Comparison of ENCODE assay signal across 16 cellular contexts in genomic region chr14:65433157-65433556, GRCh38. TPM values are rescaled to one million over a fixed set of nuclear protein-coding genes. Genes with fewer than 3 reads are reported as not detected.
DNase-seq lines count a peak whose midpoint lies in the region; ATAC-seq, FAIRE-seq and TF ChIP-seq lines count a peak whose summit lies in the region.
"Had no signal": no experiment of that assay in that cellular context is flagged by ENCODE, and none has a peak within 500 bp of the region (broad histone marks: within the 10 kb centered on the region; RNA-seq: fewer than 3 reads in every experiment).

No MANE protein-coding gene starts in this region.

- BruUV-seq in K562 (replicated peaks; lab: Mats Ljungman, UMichigan), result no TSS peak

- H3K4me1 ChIP-seq in K562 (replicated peaks in 1 of 2; ENCODE audit: control insufficient read depth in 2 of 2, insufficient read depth in 2 of 2, low read length in 2 of 2) (peaks cover 6 to 37% of the 10 kb centered on the region in 2 experiments; a peak in 4 of 5 replicates), smooth muscle cell (ENCODE audit: low read depth) (peaks cover 30% of the 10 kb centered on the region), breast epithelium (peaks cover 0 to 3% of the 10 kb centered on the region in 2 donors)

- H3K4me2 ChIP-seq in K562 (ENCODE audit: insufficient read depth, low read length) (peak overlapping the region; percentile 51; the same call in 1 of the 2 replicates), smooth muscle cell (peak overlapping the region; percentile 48)

- no peaks in the 10 kb centered on the region for H3K9me1 ChIP-seq in K562 (ENCODE audit: control insufficient read depth, insufficient read depth, low read length)

- H3F3A ChIP-seq in smooth muscle cell (ENCODE audit: low read depth), result peaks cover 14% of the 10 kb centered on the region

- TF ChIP-seq POLR2A in K562 (conservative IDR thresholded peaks at IDR 0.05) (no peak), breast epithelium (IDR thresholded peaks at IDR 0.05) (no peak)

- DNase-seq in activated CD8-positive, alpha-beta memory T cell treated with anti-CD3 and anti-CD28 coated beads, Interleukin-2, amount 10 ng/mL, durations not matched to agents 7 days and 5 days, result no peak
- no peak for DNase-seq in activated CD8-positive, alpha-beta memory T cell treated with anti-CD3 and anti-CD28 coated beads for 24 hours
- DNase-seq in K562 (ENCODE audit: extremely low read depth in 1 of 4, low spot score in 3 of 4) (no peak), smooth muscle cell (lab: John Stamatoyannopoulos, UW; ENCODE audit: unreplicated experiment) (no peak), breast epithelium (ENCODE audit: low spot score in 2 of 2) (no peak), SKM-1 treated with dmso at 0.1 percent for 144 hours (lab: John Stamatoyannopoulos, UW; ENCODE audit: unreplicated experiment) (no peak)
- DNase-seq: activated CD4-positive, alpha-beta T cell treated with anti-CD3 and anti-CD28 coated beads, Interleukin-2, amount 50 U/mL, for 1 hour; activated gamma-delta T cell; dermis blood vessel endothelial cell; left ventricle myocardium inferior; nephron progenitor cell had no signal

- TF ChIP-seq EP300 in K562 (IDR thresholded peaks at IDR 0.05; ENCODE audit: low read length), result no peak

- no peaks in the 10 kb centered on the region for H4K20me1 ChIP-seq in K562 (replicated peaks; ENCODE audit: control insufficient read depth, insufficient read depth, low read length)
- no peaks in the 10 kb centered on the region for H4K20me1 ChIP-seq in smooth muscle cell (ENCODE audit: low read depth)

- CTCF ChIA-PET in activated CD8-positive, alpha-beta memory T cell treated with anti-CD3 and anti-CD28 coated beads, Interleukin-2, amount 10 ng/mL, durations not matched to agents 7 days and 5 days (lab: Charles Lee), result interaction anchor here (0.6 kb wide), 1 partner anchor 924 kb away, joined by 3 read pairs; no protein-coding TSS in a partner anchor
- CTCF ChIA-PET in K562 (lab: Yijun Ruan, JAX; ENCODE audit: low intra/inter-chr PET ratio), result no interaction called here

- peak overlapping the region; percentile 21 for H3K4me3 Mint-ChIP-seq in activated CD8-positive, alpha-beta memory T cell treated with anti-CD3 and anti-CD28 coated beads, Interleukin-2, amount 10 ng/mL, durations not matched to agents 7 days and 5 days
- H3K4me3 Mint-ChIP-seq in IgD-negative memory B cell, result peak overlapping the region in 3 of 4 donors; percentile 49 to 77 (median 53)
- H3K4me3 Mint-ChIP-seq: GM23338, nephron progenitor cell had no signal

- intact Hi-C loops in K562 (cut with micrococcal nuclease) (no loop called here), breast epithelium (cut with DNase I; ENCODE audit: low total_unique reads) (no loop called here)

- H3K9ac ChIP-seq in K562 (ENCODE audit: insufficient read depth in 1 of 2, low read depth in 2 of 2, low read length in 2 of 2) (peak overlapping the region in 1 of 2 experiments; percentile 56; a peak in 2 of 4 replicates), smooth muscle cell (ENCODE audit: low read depth) (peak overlapping the region; percentile 70)

- FAIRE-seq in K562 (lab: Jason Lieb, UNC), result no peak
- FAIRE-seq: G401.6 had no signal

- POLR2A ChIA-PET in K562 (lab: Yijun Ruan, JAX), result no interaction called here

- H3K27ac ChIP-seq in K562 (ENCODE audit: extremely low read depth, low read depth, low read length) (peak overlapping the region; percentile 76; the same call in 2 of the 3 replicates), smooth muscle cell (ENCODE audit: low read depth) (peak overlapping the region; percentile 94), breast epithelium (no peak overlapping the region)
- H3K27ac ChIP-seq: left ventricle myocardium inferior, thoracic aorta had no signal

- H3K79me2 ChIP-seq in K562 (ENCODE audit: control insufficient read depth, insufficient read depth, low read length) (peaks cover 37% of the 10 kb centered on the region), smooth muscle cell (ENCODE audit: low read depth) (peaks cover 14% of the 10 kb centered on the region)

- no peaks in the 10 kb centered on the region for H3K27me3 Mint-ChIP-seq in activated CD8-positive, alpha-beta memory T cell treated with anti-CD3 and anti-CD28 coated beads, Interleukin-2, amount 10 ng/mL, durations not matched to agents 7 days and 5 days
- H3K27me3 Mint-ChIP-seq in IgD-negative memory B cell, result no peaks in the 10 kb centered on the region

- H2AFZ ChIP-seq in K562 (ENCODE audit: low read depth, low read length), result peak overlapping the region; percentile 69
- no peak overlapping the region for H2AFZ ChIP-seq in smooth muscle cell (ENCODE audit: low read depth)
- H2AFZ ChIP-seq: GM23338 had no signal

- H3K9me3 Mint-ChIP-seq in activated CD8-positive, alpha-beta memory T cell treated with anti-CD3 and anti-CD28 coated beads, Interleukin-2, amount 10 ng/mL, durations not matched to agents 7 days and 5 days (ENCODE audit: low read depth), result peaks cover 2% of the 10 kb centered on the region
- H3K9me3 Mint-ChIP-seq in IgD-negative memory B cell, result peaks cover 4 to 5% (median 4%) of the 10 kb centered on the region in 3 donors

- no peak for TF ChIP-seq RAD21 in K562 (CRISPR knock-in tag; conservative IDR thresholded peaks at IDR 0.05 in 1 of 2, IDR thresholded peaks at IDR 0.05 in 1 of 2)

- no peak for ATAC-seq in activated CD8-positive, alpha-beta memory T cell treated with anti-CD3 and anti-CD28 coated beads, Interleukin-2, amount 10 ng/mL, durations not matched to agents 7 days and 5 days
- ATAC-seq in K562 (peak; percentile 11; the same call in 1 of the 3 replicates), HG02798 (IDR thresholded peaks at IDR 0.05; ENCODE audit: poor library complexity, unreplicated experiment) (no peak)
- ATAC-seq: GM23338 had no signal

- H3K27me3 ChIP-seq in K562 (ENCODE audit: control insufficient read depth in 2 of 2, insufficient read depth in 2 of 2, low read length in 2 of 2) (no peaks in the 10 kb centered on the region), smooth muscle cell (ENCODE audit: low read depth) (no peaks in the 10 kb centered on the region), breast epithelium (no peaks in the 10 kb centered on the region)

- TF ChIP-seq CTCF in K562 (IDR thresholded peaks at IDR 0.05 in 2 of 3, conservative IDR thresholded peaks at IDR 0.05 in 1 of 3; ENCODE audit: insufficient read depth in 2 of 3, low read depth in 1 of 3, low read length in 3 of 3), result no peak
- no peak for TF ChIP-seq CTCF in smooth muscle cell (IDR thresholded peaks at IDR 0.05; ENCODE audit: borderline replicate concordance, insufficient read depth, poor library complexity, severe bottlenecking)
- no peak for TF ChIP-seq CTCF in breast epithelium (IDR thresholded peaks at IDR 0.05)

- no peaks in the 10 kb centered on the region for H3K36me3 ChIP-seq in K562 (ENCODE audit: control insufficient read depth, insufficient read depth, low read length)
- no peaks in the 10 kb centered on the region for H3K36me3 ChIP-seq in smooth muscle cell (ENCODE audit: low read depth)
- no peaks in the 10 kb centered on the region for H3K36me3 ChIP-seq in breast epithelium
- H3K36me3 ChIP-seq: left ventricle myocardium inferior, thoracic aorta had no signal

- H3K9me3 ChIP-seq in K562 (replicated peaks; ENCODE audit: control insufficient read depth, insufficient read depth, low read depth, low read length) (no peaks in the 10 kb centered on the region; the same call in none of the 2 replicates), smooth muscle cell (replicated peaks; ENCODE audit: low read depth) (no peaks in the 10 kb centered on the region), breast epithelium (no peaks in the 10 kb centered on the region)
- H3K9me3 ChIP-seq: thoracic aorta had no signal

- in situ Hi-C loops in K562 (cut with MboI), result no loop called here

- H3K27ac Mint-ChIP-seq in activated CD8-positive, alpha-beta memory T cell treated with anti-CD3 and anti-CD28 coated beads, Interleukin-2, amount 10 ng/mL, durations not matched to agents 7 days and 5 days, result peak overlapping the region; percentile 46
- peak overlapping the region; percentile 20 to 86 (median 80) for H3K27ac Mint-ChIP-seq in IgD-negative memory B cell
- H3K27ac Mint-ChIP-seq: GM23338 had no signal

- no peak overlapping the region for H3K4me3 ChIP-seq in K562
- no peak overlapping the region for H3K4me3 ChIP-seq in smooth muscle cell
- no peak overlapping the region for H3K4me3 ChIP-seq in breast epithelium
- H3K4me3 ChIP-seq: GM23338, left ventricle myocardium inferior, thoracic aorta had no signal

- peaks cover 58% of the 10 kb centered on the region for H3K36me3 Mint-ChIP-seq in activated CD8-positive, alpha-beta memory T cell treated with anti-CD3 and anti-CD28 coated beads, Interleukin-2, amount 10 ng/mL, durations not matched to agents 7 days and 5 days
- peaks cover 7% of the 10 kb centered on the region for H3K36me3 Mint-ChIP-seq in IgD-negative memory B cell

- WGBS in K562 (ENCODE audit: insufficient coverage, low coverage, missing lambda C conversion rate), result 17% methylated on average over 2 of the region's 2 CpGs
- 88% methylated on average over 2 of the region's 2 CpGs for WGBS in smooth muscle cell (ENCODE audit: low lambda C conversion rate)

- H3K4me1 Mint-ChIP-seq in activated CD8-positive, alpha-beta memory T cell treated with anti-CD3 and anti-CD28 coated beads, Interleukin-2, amount 10 ng/mL, durations not matched to agents 7 days and 5 days, result peaks cover 56% of the 10 kb centered on the region
- peaks cover 41 to 60% (median 56%) of the 10 kb centered on the region in 3 donors for H3K4me1 Mint-ChIP-seq in IgD-negative memory B cell

RNA-seq across cellular contexts. Expression of gene FUT8, which starts 20.6 kb away (rescaled TPM):
- total RNA-seq in activated CD8-positive, alpha-beta memory T cell treated with anti-CD3 and anti-CD28 coated beads, Interleukin-2, amount 10 ng/mL, durations not matched to agents 7 days and 5 days, result 100 to 1,000 TPM; 114 to 161 TPM
- polyA plus RNA-seq in IgD-negative memory B cell, result 14.0 TPM
- 12.8 and 21.0 TPM in 2 replicates for total RNA-seq in K562 (2011; cell fraction: chromatin; rRNA removed; ENCODE audit: low replicate concordance)
- total RNA-seq in K562 (2011; cell fraction: nucleolus; rRNA removed), result 9.8 and 10.1 TPM in 2 replicates
- 13.3 and 16.0 TPM in 2 replicates for total RNA-seq in K562 (2011; cell fraction: nucleoplasm; rRNA removed)
- total RNA-seq in K562 (2014; rRNA removed), result 7.8 and 9.1 TPM in 2 replicates
- total RNA-seq in K562 (2014; rRNA removed; fragmentation: Illumina TruSeq; extraction: Trizol), result 10.6 and 11.9 TPM in 2 replicates
- total RNA-seq in K562 (2015; rRNA removed; fragmentation: Illumina TruSeq; extraction: Trizol), result 14.7 and 15.2 TPM in 2 replicates
- total RNA-seq in K562 (2021), result 13.3 and 14.2 TPM in 2 replicates
- polyA plus RNA-seq in K562 (2011; rRNA removed), result 7.2 and 8.0 TPM in 2 replicates
- polyA plus RNA-seq in K562 (2011; cell fraction: cytosol; rRNA removed), result 3.6 and 6.1 TPM in 2 replicates
- polyA plus RNA-seq in K562 (2011; cell fraction: nucleus; rRNA removed), result 4.1 and 4.7 TPM in 2 replicates
- 8.2 and 10.1 TPM in 2 replicates for polyA plus RNA-seq in K562 (2012)
- polyA plus RNA-seq in K562 (2014; fragmentation: Illumina TruSeq; extraction: Trizol), result 8.6 and 11.0 TPM in 2 replicates
- polyA plus RNA-seq in K562 (2014; fragmentation: Nextera tagmentation; extraction: Ambion mirVana), result 1 to 10 TPM; 4.1 to 6.0 TPM
- polyA plus RNA-seq in K562 (2014; rRNA removed), result 6.0 and 7.1 TPM in 2 replicates
- 13.7 and 19.0 TPM in 2 replicates for polyA minus RNA-seq in K562 (2011; rRNA and poly(A)+ RNA removed)
- 3.4 and 3.8 TPM in 2 replicates for polyA minus RNA-seq in K562 (2011; cell fraction: cytosol; rRNA and poly(A)+ RNA removed)
- 7.3 and 12.3 TPM in 2 replicates for polyA minus RNA-seq in K562 (2011; cell fraction: nucleus; rRNA and poly(A)+ RNA removed)
- total RNA-seq in smooth muscle cell, result 33.7 and 50.2 TPM in 2 replicates
- polyA plus RNA-seq in smooth muscle cell, result 12.8 and 16.3 TPM in 2 replicates
- 10 to 100 TPM; 36.3 to 69.1 (median 47.2) TPM for total RNA-seq in breast epithelium

Comparison
In these comparisons a context has a peak if more than half of its experiments do, and no peak if none do; other contexts are left out.
1. H3K27ac ChIP-seq: peak in K562 (single experiment) and smooth muscle cell (single experiment); none in breast epithelium (0 of 2).